17 cellular contexts compared by ENCODE assay signal in genomic region chr9:36843964-36844363, GRCh38.
DNase-seq lines count a peak whose midpoint lies in the region; ATAC-seq and TF ChIP-seq lines count a peak whose summit lies in the region.
"Had no signal": no experiment of that assay in that cellular context is flagged by ENCODE, and none has a peak within 500 bp of the region (broad histone marks: within the 10 kb centered on the region; RNA-seq: fewer than 3 reads in every experiment).

No MANE protein-coding gene starts in this region.

- no peaks in the 10 kb centered on the region for H3F3A ChIP-seq in MM.1S (ENCODE audit: insufficient read depth, low read length)

- H3K4me1 ChIP-seq in breast epithelium, result no peaks in the 10 kb centered on the region
- H3K4me1 ChIP-seq in MM.1S (ENCODE audit: low read length), result no peaks in the 10 kb centered on the region
- H3K4me1 ChIP-seq: A549 had no signal

- H3K27me3 Mint-ChIP-seq in MCF 10A (ENCODE audit: insufficient read depth, unreplicated experiment), result no peaks in the 10 kb centered on the region

- H3K9ac ChIP-seq in MM.1S (ENCODE audit: low read length), result no peak overlapping the region
- H3K9ac ChIP-seq: KMS-11 had no signal

- TF ChIP-seq CTCF in MCF 10A (IDR thresholded peaks at IDR 0.05; ENCODE audit: unreplicated experiment) (no peak), breast epithelium (IDR thresholded peaks at IDR 0.05) (no peak), MM.1S (IDR thresholded peaks at IDR 0.05; ENCODE audit: low read length) (no peak), epithelial cell of esophagus (IDR thresholded peaks at IDR 0.05; ENCODE audit: insufficient read depth, low read depth, low read length, missing control alignments) (no peak)

- H3K9me3 ChIP-seq in breast epithelium, result no peaks in the 10 kb centered on the region
- H3K9me3 ChIP-seq in MM.1S (replicated peaks; ENCODE audit: insufficient read depth, low read length), result no peaks in the 10 kb centered on the region
- H3K9me3 ChIP-seq: A549 had no signal

- no peaks in the 10 kb centered on the region for H3K4me1 Mint-ChIP-seq in MCF 10A (ENCODE audit: insufficient read depth, unreplicated experiment)

- H3K27ac Mint-ChIP-seq in MCF 10A (ENCODE audit: low read depth, unreplicated experiment), result no peak overlapping the region

- no peak overlapping the region for H3K4me2 ChIP-seq in MM.1S (ENCODE audit: low read depth, low read length)
- H3K4me2 ChIP-seq: A549, KMS-11, PC-9 had no signal

- no peaks in the 10 kb centered on the region for H3K79me2 ChIP-seq in MM.1S (ENCODE audit: low read length)

- no peak overlapping the region for H3K4me3 Mint-ChIP-seq in MCF 10A (ENCODE audit: unreplicated experiment)

- H3K36me3 Mint-ChIP-seq in MCF 10A (ENCODE audit: insufficient read depth, unreplicated experiment), result no peaks in the 10 kb centered on the region

- peak; percentile 8 for DNase-seq in MCF 10A (ENCODE audit: unreplicated experiment)
- no peak for DNase-seq in breast epithelium (ENCODE audit: low spot score in 2 of 2)
- peak; percentile 17 for DNase-seq in MM.1S
- peak; percentile 58 for DNase-seq in epithelial cell of esophagus (ENCODE audit: low read depth)
- DNase-seq in ureter (ENCODE audit: low spot score), result no peak
- DNase-seq in NCI-H2029 (lab: John Stamatoyannopoulos, UW), result no peak
- DNase-seq: C1 segment of cervical spinal cord, GF-D8, NCI-H1092 treated with DMSO at 0.1 percent for 48 hours, NCI-H510A treated with DMSO at 0.1 percent for 48 hours, NCI-H82, PC-9 had no signal

- no peak overlapping the region for H2AFZ ChIP-seq in MM.1S (ENCODE audit: low read length)
- H2AFZ ChIP-seq: PC-9 had no signal

- CTCF ChIA-PET in MCF 10A (lab: Yijun Ruan, JAX), result interaction anchor here (0.6 kb wide), 1 partner anchor 340 kb away, joined by 4 read pairs; no protein-coding TSS in a partner anchor

- no TSS peak for BruUV-seq in MCF 10A (replicated peaks; lab: Mats Ljungman, UMichigan)

- no peak for TF ChIP-seq POLR2A in breast epithelium (IDR thresholded peaks at IDR 0.05)

- no peaks in the 10 kb centered on the region for H3K36me3 ChIP-seq in breast epithelium
- H3K36me3 ChIP-seq in MM.1S (replicated peaks; ENCODE audit: insufficient read depth, low read length), result no peaks in the 10 kb centered on the region

- no peak for ATAC-seq in HG03039 (IDR thresholded peaks at IDR 0.05; ENCODE audit: unreplicated experiment)
- ATAC-seq: A549, HCT116, HepG2 had no signal

- no peak overlapping the region for H3K27ac ChIP-seq in breast epithelium
- H3K27ac ChIP-seq in MM.1S (ENCODE audit: low read length), result no peak overlapping the region
- H3K27ac ChIP-seq: A549, KMS-11, PC-9 had no signal

- intact Hi-C loops in MCF 10A (cut with micrococcal nuclease), result no loop called here
- intact Hi-C loops in breast epithelium (cut with DNase I; ENCODE audit: low total_unique reads), result no loop called here

- POLR2A ChIA-PET in MCF 10A (lab: Yijun Ruan, JAX), result interaction anchor here (0.5 kb wide), 1 partner anchor 276 kb away, joined by 3 read pairs; the partner anchor contains the start of gene ZCCHC7

- H3K4me3 ChIP-seq in breast epithelium (no peak overlapping the region), MM.1S (ENCODE audit: low read length) (no peak overlapping the region), epithelial cell of esophagus (ENCODE audit: low read length) (no peak overlapping the region)
- H3K4me3 ChIP-seq: A549, PC-9 had no signal

- H4K20me1 ChIP-seq in MM.1S (ENCODE audit: insufficient read depth, low read length), result no peaks in the 10 kb centered on the region

- H3K27me3 ChIP-seq in breast epithelium (peaks cover 0 to 7% of the 10 kb centered on the region in 2 donors), MM.1S (replicated peaks; ENCODE audit: insufficient read depth, low read length) (0 out of 2 replicates have a peak, but pooled peaks cover 8% of the 10 kb centered on the region)

- no peaks in the 10 kb centered on the region for H3K9me3 Mint-ChIP-seq in MCF 10A (ENCODE audit: unreplicated experiment)

- no peaks in the 10 kb centered on the region for H3K9me2 ChIP-seq in MM.1S (replicated peaks; ENCODE audit: insufficient read depth, low read length)

Comparison
In these comparisons a context has a peak if more than half of its experiments do, and no peak if none do; other contexts are left out.
1. DNase-seq: peak in MCF 10A (single experiment), MM.1S (single experiment) and epithelial cell of esophagus (single experiment); none in breast epithelium (0 of 2), ureter (single experiment) and NCI-H2029 (single experiment).